10 cellular contexts compared by ENCODE assay signal in genomic region chr10:71981024-71981867, GRCh38. TPM values are rescaled to one million over a fixed set of nuclear protein-coding genes. Genes with fewer than 3 reads are reported as not detected.
DNase-seq lines count a peak whose midpoint lies in the region; ATAC-seq and TF ChIP-seq lines count a peak whose summit lies in the region.
"Had no signal": no experiment of that assay in that cellular context is flagged by ENCODE, and none has a peak within 500 bp of the region (broad histone marks: within the 10 kb centered on the region; RNA-seq: fewer than 3 reads in every experiment).

No MANE protein-coding gene starts in this region.

- intact Hi-C loops in Right ventricle myocardium superior (cut with DNase I) (no loop called here), cardiac septum (cut with DNase I) (no loop called here), vagina (cut with DNase I) (no loop called here)

- H3K27ac Mint-ChIP-seq in neural crest cell (ENCODE audit: unreplicated experiment): peak overlapping the region; percentile 87

- H3K27ac ChIP-seq in vagina (peak overlapping the region; percentile 78), WERI-Rb-1 (no peak overlapping the region)

- H3K9me3 Mint-ChIP-seq in neural crest cell: no peaks in the 10 kb centered on the region

- TF ChIP-seq CTCF in fibroblast of pulmonary artery (IDR thresholded peaks at IDR 0.05; ENCODE audit: low read length, missing control alignments) (no peak), neural crest cell (conservative IDR thresholded peaks at IDR 0.05) (no peak), vagina (IDR thresholded peaks at IDR 0.05) (no peak), omental fat pad (IDR thresholded peaks at IDR 0.05) (no peak), WERI-Rb-1 (IDR thresholded peaks at IDR 0.05; ENCODE audit: low read depth, low read length) (no peak)

- peaks cover 87% of the 10 kb centered on the region for H3K4me1 Mint-ChIP-seq in neural crest cell

- H3K27me3 ChIP-seq in vagina (no peaks in the 10 kb centered on the region), WERI-Rb-1 (ENCODE audit: insufficient read depth, low read depth, severe bottlenecking) (no peaks in the 10 kb centered on the region)

- DNase-seq in Right ventricle myocardium superior (no peak), cardiac septum (ENCODE audit: low spot score) (no peak), fibroblast of pulmonary artery (ENCODE audit: low read depth) (peak; percentile 36), neural crest cell (ENCODE audit: low read depth, low spot score) (peak; percentile 52), vagina (ENCODE audit: extremely low spot score in 2 of 2) (no peak), omental fat pad (ENCODE audit: low spot score) (no peak), WERI-Rb-1 (no peak)
- no peak for DNase-seq in activated CD8-positive, alpha-beta memory T cell treated with anti-CD3 and anti-CD28 coated beads, Interleukin-2, amount 50 U/mL, for 48 hours
- DNase-seq: SHP77 treated with DMSO at 0.1 percent for 48 hours had no signal

- no peaks in the 10 kb centered on the region for H3K27me3 Mint-ChIP-seq in neural crest cell (ENCODE audit: low read depth)

- H3K36me3 ChIP-seq in vagina (no peaks in the 10 kb centered on the region), WERI-Rb-1 (no peaks in the 10 kb centered on the region)

- peak; percentile 9 for ATAC-seq in Right ventricle myocardium superior (ENCODE audit: poor library complexity)
- ATAC-seq in omental fat pad (ENCODE audit: low FRiP score): no peak
- ATAC-seq: A549 had no signal

- H3K4me3 Mint-ChIP-seq in neural crest cell: peak overlapping the region; percentile 79

- H3K4me3 ChIP-seq in fibroblast of pulmonary artery (replicated peaks; ENCODE audit: low read depth, low read length): no peak overlapping the region
- H3K4me3 ChIP-seq in vagina: peak overlapping the region in 1 of 2 donors; percentile 12
- no peak overlapping the region for H3K4me3 ChIP-seq in WERI-Rb-1 (ENCODE audit: low read depth, low read length)
- H3K4me3 ChIP-seq: A549 had no signal

- H3K9me3 ChIP-seq in vagina (no peaks in the 10 kb centered on the region), WERI-Rb-1 (ENCODE audit: severe bottlenecking) (no peaks in the 10 kb centered on the region)
- H3K9me3 ChIP-seq: A549 had no signal

- H3K36me3 Mint-ChIP-seq in neural crest cell (ENCODE audit: low read depth): peaks cover 2% of the 10 kb centered on the region

- no peak for TF ChIP-seq POLR2A in vagina (IDR thresholded peaks at IDR 0.05)

- H3K4me1 ChIP-seq in vagina: peaks cover 99% of the 10 kb centered on the region

RNA-seq across cellular contexts. Expression of gene CHST3, which starts 17.1 kb away (rescaled TPM):
- total RNA-seq in Right ventricle myocardium superior (15.4 TPM), cardiac septum (24.4 TPM), neural crest cell (24.5 and 25.8 TPM in 2 replicates), vagina (26.0 TPM), omental fat pad (10 to 100 TPM; 27.9 to 54.2 (median 34.2) TPM)

Comparison
In these comparisons a context has a peak if more than half of its experiments do, and no peak if none do; other contexts are left out.
1. DNase-seq: peak in fibroblast of pulmonary artery (single experiment) and neural crest cell (single experiment); none in Right ventricle myocardium superior (single experiment), cardiac septum (single experiment), vagina (0 of 2), omental fat pad (single experiment), activated CD8-positive, alpha-beta memory T cell treated with anti-CD3 and anti-CD28 coated beads, Interleukin-2, amount 50 U/mL, for 48 hours (single experiment) and WERI-Rb-1 (single experiment).